In the genomic region with DNA sequence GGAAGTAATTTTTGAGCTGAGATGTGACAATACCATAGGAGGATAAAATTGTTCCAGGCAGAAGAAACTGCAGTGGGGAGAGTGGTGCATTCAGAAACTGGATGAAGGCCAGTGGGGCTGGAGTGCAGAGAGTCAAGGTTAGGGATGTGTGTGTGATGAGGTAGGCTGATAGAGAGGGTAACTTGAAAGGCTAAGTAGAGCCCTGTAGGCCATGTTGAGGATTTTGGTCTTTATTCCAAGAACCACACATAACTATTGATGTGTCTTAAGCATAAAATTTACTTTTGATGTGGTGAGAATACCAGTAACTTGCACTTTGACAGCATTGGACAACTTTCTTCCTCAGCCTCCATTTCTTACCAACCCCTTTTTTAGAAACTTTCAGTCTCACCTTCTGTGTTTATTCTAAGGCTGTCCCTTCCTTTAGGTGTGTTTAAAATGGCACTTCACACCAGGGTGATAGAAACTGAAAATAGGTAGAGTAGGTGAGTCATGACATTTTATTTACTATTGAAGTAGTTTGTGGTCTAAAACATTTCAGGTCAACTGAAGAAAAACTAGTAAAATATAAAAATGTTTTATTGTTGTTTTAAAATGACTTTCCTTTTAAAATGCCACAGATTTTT, we compare ENCODE assay signal across 9 cellular contexts. TPM values are rescaled to one million over a fixed set of nuclear protein-coding genes. Genes with fewer than 3 reads are reported as not detected.
DNase-seq lines count a peak whose midpoint lies in the region; ATAC-seq, FAIRE-seq and TF ChIP-seq lines count a peak whose summit lies in the region.
"Had no signal": no experiment of that assay in that cellular context is flagged by ENCODE, and none has a peak within 500 bp of the region (broad histone marks: within the 10 kb centered on the region; RNA-seq: fewer than 3 reads in every experiment).

No MANE protein-coding gene starts in this region.

- peaks cover 4% of the 10 kb centered on the region for H4K20me1 ChIP-seq in HepG2 (ENCODE audit: insufficient read depth, low read length)

- CTCF ChIA-PET in HepG2 (lab: Yijun Ruan, JAX; ENCODE audit: low intra/inter-chr PET ratio, low total read pairs) = no interaction called here

- POLR2A ChIA-PET in HepG2 (lab: Yijun Ruan, JAX) = no interaction called here

- no peak for TF ChIP-seq RAD21 in HepG2 (CRISPR knock-in tag; IDR thresholded peaks at IDR 0.05)

- DNase-seq in HepG2 (ENCODE audit: low spot score) = peak; percentile 25
- DNase-seq in NCI-H2196 (lab: John Stamatoyannopoulos, UW; ENCODE audit: unreplicated experiment) = no peak
- DNase-seq in AML-193 (lab: John Stamatoyannopoulos, UW) = no peak
- DNase-seq in AG20443 (ENCODE audit: low spot score) = no peak
- DNase-seq: gastrocnemius medialis had no signal

- in situ Hi-C loops in HepG2 (cut with HindIII; ENCODE audit: extremely low pct_ligation_motif_present, low pct_unique_long_range_greater_than_20kb) = no loop called here

- TF ChIP-seq CTCF in HepG2 (CRISPR knock-in tag; IDR thresholded peaks at IDR 0.05) = no peak

- no peaks in the 10 kb centered on the region for H3K9me3 ChIP-seq in HepG2 (ENCODE audit: low read length)
- H3K9me3 ChIP-seq: gastrocnemius medialis had no signal

- H3K36me3 ChIP-seq in HepG2 (replicated peaks in 1 of 2; ENCODE audit: control insufficient read depth in 1 of 2, insufficient read depth in 2 of 2, low read length in 2 of 2) = peaks cover 0 to 1% of the 10 kb centered on the region in 2 experiments; a peak in 1 of 5 replicates
- H3K36me3 ChIP-seq: gastrocnemius medialis had no signal

- H3K4me2 ChIP-seq in HepG2 (ENCODE audit: low read depth, low read length) = no peak overlapping the region

- H2AFZ ChIP-seq in HepG2 (ENCODE audit: low read length) = no peak overlapping the region
- H2AFZ ChIP-seq: parathyroid adenoma had no signal

- peaks cover 62% of the 10 kb centered on the region for H3K79me2 ChIP-seq in HepG2 (ENCODE audit: insufficient read depth, low read length)

- H3K27me3 ChIP-seq in HepG2 (ENCODE audit: control insufficient read depth in 1 of 2, insufficient read depth in 2 of 2, low read length in 2 of 2) = no peaks in the 10 kb centered on the region
- H3K27me3 ChIP-seq: gastrocnemius medialis had no signal

- intact Hi-C loops in HepG2 (cut with micrococcal nuclease; ENCODE audit: unreplicated experiment) = no loop called here

- no peak overlapping the region for H3K9ac ChIP-seq in HepG2 (ENCODE audit: insufficient read depth, low read depth, low read length)
- H3K9ac ChIP-seq: parathyroid adenoma had no signal

- H3K4me1 ChIP-seq in HepG2 (ENCODE audit: insufficient read depth, low read length) = peaks cover 29% of the 10 kb centered on the region

- H3K4me3 ChIP-seq in HepG2 (replicated peaks in 1 of 3; ENCODE audit: insufficient read depth in 1 of 3, low read depth in 2 of 3, low read length in 3 of 3) = no peak overlapping the region
- H3K4me3 ChIP-seq: gastrocnemius medialis had no signal

- ATAC-seq in GM18868 (IDR thresholded peaks at IDR 0.05; ENCODE audit: unreplicated experiment) (peak; percentile 97), GM21526 (IDR thresholded peaks at IDR 0.05; ENCODE audit: low FRiP score, unreplicated experiment) (peak; percentile 85), HG03354 (IDR thresholded peaks at IDR 0.05; ENCODE audit: poor library complexity, severe bottlenecking, unreplicated experiment) (peak; percentile 86), HepG2 (peak; percentile 94)
- ATAC-seq: gastrocnemius medialis had no signal

- TF ChIP-seq EP300 in HepG2 (IDR thresholded peaks at IDR 0.05; ENCODE audit: low read depth in 2 of 2, low read length in 2 of 2) (no peak), HepG2 (CRISPR knock-in tag; IDR thresholded peaks at IDR 0.05; ENCODE audit: borderline replicate concordance) (no peak)

- BruUV-seq in HepG2 (replicated peaks; lab: Mats Ljungman, UMichigan) = no TSS peak

- no peak for TF ChIP-seq POLR2A in HepG2 (IDR thresholded peaks at IDR 0.05; ENCODE audit: insufficient read depth in 1 of 2, low read depth in 2 of 2, low read length in 2 of 2)

- no peak overlapping the region for H3K27ac ChIP-seq in HepG2 (ENCODE audit: extremely low read length, insufficient read depth, low read length)
- H3K27ac ChIP-seq: gastrocnemius medialis, parathyroid adenoma had no signal

- no peak for FAIRE-seq in HepG2 (lab: Jason Lieb, UNC)

TF ChIP-seq in HepG2, 621 proteins besides CTCF, POLR2A, EP300 and RAD21:
- TF ChIP-seq THAP8 (CRISPR knock-in tag; IDR thresholded peaks at IDR 0.05; ENCODE audit: borderline replicate concordance) = no peak
- 0 out of 2 replicates have a peak, but pooled peaks have one; percentile 38 for TF ChIP-seq TOPORS (CRISPR knock-in tag; IDR thresholded peaks at IDR 0.05)
- peak; percentile 43 for TF ChIP-seq HNF4A (CRISPR knock-in tag; IDR thresholded peaks at IDR 0.05)
- TF ChIP-seq RARA (CRISPR knock-in tag; IDR thresholded peaks at IDR 0.05) = 0 out of 2 replicates have a peak, but pooled peaks have one; percentile 8
- TF ChIP-seq ZNF720 (CRISPR knock-in tag; IDR thresholded peaks at IDR 0.05) = no peak

RNA-seq across cellular contexts. Expression of gene MTX2, which starts 22.6 kb away (rescaled TPM):
- 75.7 and 96.1 TPM in 2 replicates for total RNA-seq in HepG2 (2016; rRNA removed; fragmentation: Illumina TruSeq; extraction: Trizol)
- 36.5 and 38.2 TPM in 2 replicates for total RNA-seq in HepG2 (2016; cell fraction: cytosol; rRNA removed; fragmentation: Illumina TruSeq; extraction: Trizol; ENCODE audit: low read depth)
- 81.2 and 98.9 TPM in 2 replicates for total RNA-seq in HepG2 (2016; cell fraction: insoluble cytoplasmic fraction; rRNA removed; fragmentation: Illumina TruSeq; extraction: Trizol)
- 49.0 and 56.5 TPM in 2 replicates for total RNA-seq in HepG2 (2016; cell fraction: membrane; rRNA removed; fragmentation: Illumina TruSeq; extraction: Trizol)
- total RNA-seq in HepG2 (2016; cell fraction: nucleus; rRNA removed; fragmentation: Illumina TruSeq; extraction: Trizol) = 44.7 and 45.5 TPM in 2 replicates
- polyA plus RNA-seq in HepG2 (2011; rRNA removed) = 41.7 and 58.1 TPM in 2 replicates
- 31.6 and 41.3 TPM in 2 replicates for polyA plus RNA-seq in HepG2 (2011; cell fraction: cytosol; rRNA removed)
- polyA plus RNA-seq in HepG2 (2011; cell fraction: nucleus; rRNA removed) = 22.5 and 24.2 TPM in 2 replicates
- polyA plus RNA-seq in HepG2 (2012) = 42.9 and 46.0 TPM in 2 replicates
- 18.6 and 23.0 TPM in 2 replicates for polyA plus RNA-seq in HepG2 (2016; cell fraction: cytosol; fragmentation: Illumina TruSeq; extraction: Trizol; ENCODE audit: low read depth)
- polyA plus RNA-seq in HepG2 (2016; cell fraction: insoluble cytoplasmic fraction; fragmentation: Illumina TruSeq; extraction: Trizol; ENCODE audit: low read depth) = 125 and 129 TPM in 2 replicates
- 34.2 and 41.7 TPM in 2 replicates for polyA plus RNA-seq in HepG2 (2016; cell fraction: membrane; fragmentation: Illumina TruSeq; extraction: Trizol; ENCODE audit: low read depth)
- 98.2 and 104 TPM in 2 replicates for polyA plus RNA-seq in HepG2 (2016; cell fraction: nucleus; fragmentation: Illumina TruSeq; extraction: Trizol; ENCODE audit: insufficient read depth, low read depth)
- polyA minus RNA-seq in HepG2 (2011; rRNA and poly(A)+ RNA removed; ENCODE audit: low replicate concordance) = 4.1 and 10.8 TPM in 2 replicates
- polyA minus RNA-seq in HepG2 (2011; cell fraction: cytosol; rRNA and poly(A)+ RNA removed) = 13.0 and 17.6 TPM in 2 replicates
- polyA minus RNA-seq in HepG2 (2011; cell fraction: nucleus; rRNA and poly(A)+ RNA removed) = 19.5 and 21.0 TPM in 2 replicates
